ENCODE assay signal across 8 cellular contexts in genomic region chr7:100836812-100837098, GRCh38. TPM values are rescaled to one million over a fixed set of nuclear protein-coding genes. Genes with fewer than 3 reads are reported as not detected.
DNase-seq lines count a peak whose midpoint lies in the region; ATAC-seq and TF ChIP-seq lines count a peak whose summit lies in the region.

No MANE protein-coding gene starts in this region.

- H3K4me3 ChIP-seq in GM06990 (replicated peaks; ENCODE audit: low read depth, low read length) (peak overlapping the region; percentile 54), fibroblast of mammary gland (ENCODE audit: control insufficient read depth, low read depth, low read length) (peak overlapping the region; percentile 41), psoas muscle (peak overlapping the region; percentile 60)

- no peaks in the 10 kb centered on the region for H3K4me1 ChIP-seq in psoas muscle

- WGBS in psoas muscle, 3 donors, result 27 to 39% (median 35%) methylated on average over 6 of the region's 6 CpGs

- no peak for TF ChIP-seq CTCF in GM06990 (IDR thresholded peaks at IDR 0.05; ENCODE audit: insufficient read depth, low read length, poor library complexity, severe bottlenecking)
- no peak for TF ChIP-seq CTCF in fibroblast of mammary gland (conservative IDR thresholded peaks at IDR 0.05; ENCODE audit: control insufficient read depth, insufficient read depth, low read depth, low read length)
- no peak for TF ChIP-seq CTCF in psoas muscle (IDR thresholded peaks at IDR 0.05)

- H3K36me3 Mint-ChIP-seq in T-helper 17 cell (ENCODE audit: low read depth), result peaks cover 5% of the 10 kb centered on the region

- H3K9me3 ChIP-seq in T-helper 17 cell (ENCODE audit: control insufficient read depth, low read length, poor library complexity, severe bottlenecking) (no peaks in the 10 kb centered on the region), psoas muscle (no peaks in the 10 kb centered on the region)

- peak overlapping the region; percentile 80 for H3K4me3 Mint-ChIP-seq in T-helper 17 cell

- H3K27ac ChIP-seq in psoas muscle, result peak overlapping the region; percentile 73

- DNase-seq in GM06990 (ENCODE audit: extremely low read depth, insufficient read length), result no peak
- DNase-seq in T-helper 17 cell, result no peak
- DNase-seq in fibroblast of mammary gland (ENCODE audit: low read depth), result no peak
- DNase-seq in psoas muscle, result no peak
- no peak for DNase-seq in stimulated activated naive CD4-positive, alpha-beta T cell (lab: John Stamatoyannopoulos, UW)
- DNase-seq in activated CD8-positive, alpha-beta memory T cell treated with anti-CD3 and anti-CD28 coated beads, Interleukin-2, amount 50 U/mL, for 4 hours, result no peak
- no peak for DNase-seq in ecto neural progenitor cell (ENCODE audit: low spot score)

- H3K27me3 ChIP-seq in GM06990 (replicated peaks; ENCODE audit: control insufficient read depth, insufficient read depth, low read length) (no peaks in the 10 kb centered on the region), psoas muscle (ENCODE audit: insufficient read depth in 3 of 3, low read length in 2 of 3) (peaks cover 0 to 4% (median 0%) of the 10 kb centered on the region in 3 donors)

- H3K27ac Mint-ChIP-seq in T-helper 17 cell, result peak overlapping the region; percentile 63

- peaks cover 8% of the 10 kb centered on the region for H3K4me1 Mint-ChIP-seq in T-helper 17 cell

- no peak for ATAC-seq in T-helper 17 cell
- no peak for ATAC-seq in psoas muscle
- ATAC-seq in HG03520 (IDR thresholded peaks at IDR 0.05; ENCODE audit: unreplicated experiment), result no peak

- H3K36me3 ChIP-seq in GM06990 (ENCODE audit: control insufficient read depth, insufficient read depth, low read length) (no peaks in the 10 kb centered on the region), psoas muscle (ENCODE audit: insufficient read depth in 1 of 2, low read depth in 1 of 2) (no peaks in the 10 kb centered on the region)

- peaks cover 2% of the 10 kb centered on the region for H3K27me3 Mint-ChIP-seq in T-helper 17 cell

- intact Hi-C loops in psoas muscle (cut with DNase I), result no loop called here

RNA-seq across cellular contexts. Expression of gene EPHB4, which starts 9.4 kb away (rescaled TPM):
- 1 to 10 TPM; 4.7 to 6.6 TPM for total RNA-seq in T-helper 17 cell
- total RNA-seq in psoas muscle, result 10 to 100 TPM; 10.3 to 13.9 (median 11.3) TPM
- 1 to 10 TPM; 5.1 to 9.2 (median 5.1) TPM for polyA plus RNA-seq in psoas muscle

RNA-seq across cellular contexts. Expression of gene SLC12A9, which starts 15.8 kb away (rescaled TPM):
- total RNA-seq in T-helper 17 cell (10 to 100 TPM; 43.9 to 50.9 TPM), psoas muscle (1 to 10 TPM; 2.9 to 4.7 (median 3.9) TPM)
- polyA plus RNA-seq in psoas muscle, result 1 to 10 TPM; 2.2 to 3.3 (median 2.5) TPM

RNA-seq across cellular contexts. Expression of gene TRIP6, which starts 30.4 kb away (rescaled TPM):
- total RNA-seq in T-helper 17 cell (1 to 10 TPM; 8.5 to 9.8 TPM), psoas muscle (1 to 10 TPM; 5.0 to 8.8 (median 6.8) TPM)
- 1 to 10 TPM; 4.3 to 7.1 (median 5.3) TPM for polyA plus RNA-seq in psoas muscle

RNA-seq across cellular contexts. Expression of gene SRRT, which starts 38.1 kb away (rescaled TPM):
- total RNA-seq in T-helper 17 cell (100 to 1,000 TPM; 246 to 255 TPM), psoas muscle (10 to 100 TPM; 46.8 to 79.8 (median 61.0) TPM)
- 10 to 100 TPM; 48.2 to 58.1 (median 51.2) TPM for polyA plus RNA-seq in psoas muscle

RNA-seq across cellular contexts. Expression of gene UFSP1, which starts 52.8 kb away (rescaled TPM):
- total RNA-seq in T-helper 17 cell (1 to 10 TPM; 1.6 to 2.2 TPM), psoas muscle (1 to 10 TPM; 2.5 to 8.0 (median 6.0) TPM)
- 1 to 10 TPM; 3.7 to 7.6 (median 4.3) TPM for polyA plus RNA-seq in psoas muscle

Comparison
In these comparisons a context has a peak if more than half of its experiments do, and no peak if none do; other contexts are left out.
1. RNA of gene SLC12A9, which starts 15.8 kb away (total RNA-seq): 43.9 to 50.9 TPM in T-helper 17 cell; 2.9 to 4.7 TPM in psoas muscle; every median in the first group is over 4 times any median in the second.
2. Peak in every context shown above with its lines, with median percentiles within 50 percentile points of each other: H3K4me3 ChIP-seq.